In genomic region chr17:33072421-33073175, GRCh38 we compare ENCODE assay signal across 31 cellular contexts.
A peak's percentile ranks its signal among the peaks of the same experiment; 100 is the strongest.
DNase-seq lines count a peak whose midpoint lies in the region; ATAC-seq and TF ChIP-seq lines count a peak whose summit lies in the region.
"Had no signal": no experiment of that assay in that cellular context is flagged by ENCODE, and none has a peak within 500 bp of the region (broad histone marks: within the 10 kb centered on the region; RNA-seq: fewer than 3 reads in every experiment).

No MANE protein-coding gene starts in this region.

- H3K27ac Mint-ChIP-seq in glutamatergic neuron (ENCODE audit: unreplicated experiment): peak overlapping the region; percentile 19
- H3K27ac Mint-ChIP-seq: activated T-helper 1 cell treated with anti-CD3 and anti-CD28 coated beads, Interleukin-12 subunit alpha, Interleukin-12 subunit beta, Interleukin-2, Interleukin-4 antibody, amounts not matched to agents 30 ng/mL and 10 ng/mL and 1 ng/mL, durations not matched to agents 14 hours and 24 hours and 36 hours; CD8-positive, alpha-beta T cell; stimulated activated effector memory CD8-positive, alpha-beta T cell treated with anti-CD3 and anti-CD28 coated beads, Interleukin-12 subunit alpha, Interleukin-12 subunit beta, amount 100 ng/mL, for 72 hours; T-cell had no signal

- H3K4me3 ChIP-seq in GM23248 (no peak overlapping the region), RWPE2 (ENCODE audit: severe bottlenecking) (no peak overlapping the region), brain microvascular endothelial cell (ENCODE audit: low read depth, low read length) (no peak overlapping the region)
- H3K4me3 ChIP-seq: cardiac muscle cell, colonic mucosa, HAP-1, heart right ventricle, right lobe of liver, upper lobe of left lung had no signal

- H3K4me1 ChIP-seq in GM23248 (ENCODE audit: insufficient read depth): no peaks in the 10 kb centered on the region
- peaks cover 6% of the 10 kb centered on the region for H3K4me1 ChIP-seq in RWPE2 (ENCODE audit: insufficient read depth, poor library complexity, severe bottlenecking)
- H3K4me1 ChIP-seq: colonic mucosa, HAP-1, right lobe of liver, upper lobe of left lung had no signal

- H3K27ac ChIP-seq in GM23248 (no peak overlapping the region), RWPE2 (ENCODE audit: poor library complexity, severe bottlenecking) (no peak overlapping the region), brain microvascular endothelial cell (no peak overlapping the region)
- H3K27ac ChIP-seq: cardiac muscle cell, colonic mucosa, heart right ventricle, right lobe of liver, upper lobe of left lung had no signal

- no peak overlapping the region for H2AFZ ChIP-seq in GM23248

- in situ Hi-C loops in GM23248 (cut with MboI) (no loop called here), brain microvascular endothelial cell (cut with HindIII; ENCODE audit: low pct_ligation_motif_present, low sequenced_read_pairs) (no loop called here)

- peak; percentile 61 for ATAC-seq in RWPE2 (ENCODE audit: low read depth)
- ATAC-seq in GM18909 (IDR thresholded peaks at IDR 0.05; ENCODE audit: poor library complexity, unreplicated experiment): no peak
- ATAC-seq: CD8-positive, alpha-beta T cell; heart right ventricle; right lobe of liver; stimulated activated effector memory CD8-positive, alpha-beta T cell treated with anti-CD3 and anti-CD28 coated beads, Interleukin-12 subunit alpha, Interleukin-12 subunit beta, amount 100 ng/mL, for 72 hours; T-cell had no signal

- H3K4me1 Mint-ChIP-seq in glutamatergic neuron (ENCODE audit: low read depth, unreplicated experiment): peaks cover 3% of the 10 kb centered on the region
- H3K4me1 Mint-ChIP-seq: stimulated activated effector memory CD8-positive, alpha-beta T cell treated with anti-CD3 and anti-CD28 coated beads, Interleukin-12 subunit alpha, Interleukin-12 subunit beta, amount 100 ng/mL, for 72 hours; T-cell had no signal

- peaks cover 2% of the 10 kb centered on the region for H3K27me3 Mint-ChIP-seq in glutamatergic neuron (ENCODE audit: unreplicated experiment)

- H3K4me3 Mint-ChIP-seq in glutamatergic neuron (ENCODE audit: unreplicated experiment): peak overlapping the region; percentile 43
- H3K4me3 Mint-ChIP-seq: activated T-helper 1 cell treated with anti-CD3 and anti-CD28 coated beads, Interleukin-12 subunit alpha, Interleukin-12 subunit beta, Interleukin-2, Interleukin-4 antibody, amounts not matched to agents 30 ng/mL and 10 ng/mL and 1 ng/mL, durations not matched to agents 14 hours and 24 hours and 36 hours; CD8-positive, alpha-beta T cell; neural crest cell; stimulated activated effector memory CD8-positive, alpha-beta T cell treated with anti-CD3 and anti-CD28 coated beads, Interleukin-12 subunit alpha, Interleukin-12 subunit beta, amount 100 ng/mL, for 72 hours; T-cell had no signal

- DNase-seq in GM23248 (peak; percentile 20), RWPE2 (ENCODE audit: low spot score) (no peak), glutamatergic neuron (no peak), SIG-M5 (lab: John Stamatoyannopoulos, UW) (no peak), brain microvascular endothelial cell (no peak), CD1c-positive myeloid dendritic cell (ENCODE audit: extremely low spot score) (no peak)
- DNase-seq: activated CD4-positive, alpha-beta T cell treated with anti-CD3 and anti-CD28 coated beads, Interleukin-2, amount 50 U/mL, for 4 hours; activated naive CD4-positive, alpha-beta T cell treated with anti-CD3 and anti-CD28 coated beads, Interleukin-2, amount 50 U/mL, for 16 hours; amniotic stem cell; CD8-positive, alpha-beta T cell; colonic mucosa; effector memory CD4-positive, alpha-beta T cell; erythroblast; foreskin fibroblast; GDM1; heart right ventricle; KG1; mammary epithelial cell; MM.1S; NCI-H1417 treated with DMSO at 0.1 percent for 48 hours; right lobe of liver; SHP77 treated with DMSO at 0.1 percent for 48 hours; stimulated activated CD4-positive, alpha-beta T cell treated with anti-CD3 and anti-CD28 coated beads, Interleukin-4, amount 100 ng/mL, for 24 hours; T-cell; upper lobe of left lung had no signal

- no peaks in the 10 kb centered on the region for H3F3A ChIP-seq in GM23248 (ENCODE audit: insufficient read depth)

- H3K36me3 ChIP-seq in GM23248 (ENCODE audit: low read depth): no peaks in the 10 kb centered on the region
- H3K36me3 ChIP-seq in RWPE2 (ENCODE audit: low read depth): no peaks in the 10 kb centered on the region
- H3K36me3 ChIP-seq in brain microvascular endothelial cell (replicated peaks): no peaks in the 10 kb centered on the region
- H3K36me3 ChIP-seq: cardiac muscle cell, colonic mucosa, HAP-1, heart right ventricle, right lobe of liver, upper lobe of left lung had no signal

- no peaks in the 10 kb centered on the region for H3K79me2 ChIP-seq in GM23248 (ENCODE audit: insufficient read depth)

- H4K20me1 ChIP-seq in GM23248 (ENCODE audit: insufficient read depth): no peaks in the 10 kb centered on the region

- no peak overlapping the region for H3K4me2 ChIP-seq in GM23248 (ENCODE audit: unreplicated experiment)

- no peaks in the 10 kb centered on the region for H3K9me3 ChIP-seq in GM23248 (ENCODE audit: low read depth)
- H3K9me3 ChIP-seq in RWPE2 (ENCODE audit: severe bottlenecking): no peaks in the 10 kb centered on the region
- H3K9me3 ChIP-seq: colonic mucosa, HAP-1, heart right ventricle, right lobe of liver, upper lobe of left lung had no signal

- 51 to 54% methylated on average over 12 of the region's 12 CpGs for WGBS in GM23248 (ENCODE audit: low coverage in 1 of 2, low lambda C conversion rate in 2 of 2, missing lambda C conversion rate in 2 of 2), 2 experiments

- H3K27me3 ChIP-seq in GM23248 (replicated peaks; ENCODE audit: insufficient read depth) (peaks cover 5% of the 10 kb centered on the region), RWPE2 (ENCODE audit: insufficient read depth, poor library complexity, severe bottlenecking) (no peaks in the 10 kb centered on the region), brain microvascular endothelial cell (replicated peaks) (no peaks in the 10 kb centered on the region)
- H3K27me3 ChIP-seq: cardiac muscle cell, colonic mucosa, right lobe of liver, upper lobe of left lung had no signal

- peaks cover 4% of the 10 kb centered on the region for H3K36me3 Mint-ChIP-seq in glutamatergic neuron (ENCODE audit: unreplicated experiment)
- H3K36me3 Mint-ChIP-seq: CD8-positive, alpha-beta T cell; stimulated activated effector memory CD8-positive, alpha-beta T cell treated with anti-CD3 and anti-CD28 coated beads, Interleukin-12 subunit alpha, Interleukin-12 subunit beta, amount 100 ng/mL, for 72 hours; T-cell had no signal

- TF ChIP-seq CTCF in RWPE2 (IDR thresholded peaks at IDR 0.05; ENCODE audit: poor library complexity, severe bottlenecking) (no peak), glutamatergic neuron (IDR thresholded peaks at IDR 0.05; ENCODE audit: partially characterized antibody, unreplicated experiment) (no peak), brain microvascular endothelial cell (IDR thresholded peaks at IDR 0.05; ENCODE audit: low read depth, low read length, missing control alignments) (no peak)

- no peak overlapping the region for H3K9ac ChIP-seq in GM23248

- peaks cover 5% of the 10 kb centered on the region for H3K9me3 Mint-ChIP-seq in glutamatergic neuron (ENCODE audit: unreplicated experiment)
- H3K9me3 Mint-ChIP-seq: activated T-helper 1 cell treated with anti-CD3 and anti-CD28 coated beads, Interleukin-12 subunit alpha, Interleukin-12 subunit beta, Interleukin-2, Interleukin-4 antibody, amounts not matched to agents 30 ng/mL and 10 ng/mL and 1 ng/mL, durations not matched to agents 14 hours and 24 hours and 36 hours; neural crest cell; stimulated activated effector memory CD8-positive, alpha-beta T cell treated with anti-CD3 and anti-CD28 coated beads, Interleukin-12 subunit alpha, Interleukin-12 subunit beta, amount 100 ng/mL, for 72 hours had no signal

- no peaks in the 10 kb centered on the region for H3K9me2 ChIP-seq in GM23248 (ENCODE audit: insufficient read depth)
